In genomic region chr1:1435094-1435903, GRCh38 we compare ENCODE assay signal across 1 cellular context.
TF ChIP-seq lines count a peak whose summit lies in the region.

TSS of gene VWA1 (plus strand) at chr1:1435690. CDS start at chr1:1435749, 59 bp downstream.

TF ChIP-seq in K562, 482 proteins besides CTCF, POLR2A, EP300 and RAD21 (continued from another document and continues in another):
- TF ChIP-seq, protein P1, sequence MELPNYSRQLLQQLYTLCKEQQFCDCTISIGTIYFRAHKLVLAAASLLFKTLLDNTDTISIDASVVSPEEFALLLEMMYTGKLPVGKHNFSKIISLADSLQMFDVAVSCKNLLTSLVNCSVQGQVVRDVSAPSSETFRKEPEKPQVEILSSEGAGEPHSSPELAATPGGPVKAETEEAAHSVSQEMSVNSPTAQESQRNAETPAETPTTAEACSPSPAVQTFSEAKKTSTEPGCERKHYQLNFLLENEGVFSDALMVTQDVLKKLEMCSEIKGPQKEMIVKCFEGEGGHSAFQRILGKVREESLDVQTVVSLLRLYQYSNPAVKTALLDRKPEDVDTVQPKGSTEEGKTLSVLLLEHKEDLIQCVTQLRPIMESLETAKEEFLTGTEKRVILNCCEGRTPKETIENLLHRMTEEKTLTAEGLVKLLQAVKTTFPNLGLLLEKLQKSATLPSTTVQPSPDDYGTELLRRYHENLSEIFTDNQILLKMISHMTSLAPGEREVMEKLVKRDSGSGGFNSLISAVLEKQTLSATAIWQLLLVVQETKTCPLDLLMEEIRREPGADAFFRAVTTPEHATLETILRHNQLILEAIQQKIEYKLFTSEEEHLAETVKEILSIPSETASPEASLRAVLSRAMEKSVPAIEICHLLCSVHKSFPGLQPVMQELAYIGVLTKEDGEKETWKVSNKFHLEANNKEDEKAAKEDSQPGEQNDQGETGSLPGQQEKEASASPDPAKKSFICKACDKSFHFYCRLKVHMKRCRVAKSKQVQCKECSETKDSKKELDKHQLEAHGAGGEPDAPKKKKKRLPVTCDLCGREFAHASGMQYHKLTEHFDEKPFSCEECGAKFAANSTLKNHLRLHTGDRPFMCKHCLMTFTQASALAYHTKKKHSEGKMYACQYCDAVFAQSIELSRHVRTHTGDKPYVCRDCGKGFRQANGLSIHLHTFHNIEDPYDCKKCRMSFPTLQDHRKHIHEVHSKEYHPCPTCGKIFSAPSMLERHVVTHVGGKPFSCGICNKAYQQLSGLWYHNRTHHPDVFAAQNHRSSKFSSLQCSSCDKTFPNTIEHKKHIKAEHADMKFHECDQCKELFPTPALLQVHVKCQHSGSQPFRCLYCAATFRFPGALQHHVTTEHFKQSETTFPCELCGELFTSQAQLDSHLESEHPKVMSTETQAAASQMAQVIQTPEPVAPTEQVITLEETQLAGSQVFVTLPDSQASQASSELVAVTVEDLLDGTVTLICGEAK (IDR thresholded peaks at IDR 0.05), result 0 out of 2 replicates have a peak, but pooled peaks have one; percentile 49
- TF ChIP-seq, protein P1 (CRISPR knock-in tag; IDR thresholded peaks at IDR 0.05), result no peak
- TF ChIP-seq ELF2 (CRISPR knock-in tag; IDR thresholded peaks at IDR 0.05), result no peak
- peak; percentile 86; the same call in 1 of the 2 replicates for TF ChIP-seq CTBP1 (IDR thresholded peaks at IDR 0.05; ENCODE audit: borderline replicate concordance)
- TF ChIP-seq, protein P2, sequence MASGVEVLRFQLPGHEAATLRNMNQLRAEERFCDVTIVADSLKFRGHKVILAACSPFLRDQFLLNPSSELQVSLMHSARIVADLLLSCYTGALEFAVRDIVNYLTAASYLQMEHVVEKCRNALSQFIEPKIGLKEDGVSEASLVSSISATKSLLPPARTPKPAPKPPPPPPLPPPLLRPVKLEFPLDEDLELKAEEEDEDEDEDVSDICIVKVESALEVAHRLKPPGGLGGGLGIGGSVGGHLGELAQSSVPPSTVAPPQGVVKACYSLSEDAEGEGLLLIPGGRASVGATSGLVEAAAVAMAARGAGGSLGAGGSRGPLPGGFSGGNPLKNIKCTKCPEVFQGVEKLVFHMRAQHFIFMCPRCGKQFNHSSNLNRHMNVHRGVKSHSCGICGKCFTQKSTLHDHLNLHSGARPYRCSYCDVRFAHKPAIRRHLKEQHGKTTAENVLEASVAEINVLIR (CRISPR knock-in tag; IDR thresholded peaks at IDR 0.05), result no peak
- no peak for TF ChIP-seq HMBOX1 (IDR thresholded peaks at IDR 0.05)
- no peak for TF ChIP-seq HDAC6 (IDR thresholded peaks at IDR 0.05; ENCODE audit: low read depth, low read length)
- peak; percentile 78; the same call in 1 of the 2 replicates for TF ChIP-seq KLF1 (tag; IDR thresholded peaks at IDR 0.05)
- TF ChIP-seq RBBP5 (IDR thresholded peaks at IDR 0.05; ENCODE audit: borderline replicate concordance, insufficient read depth, low read length, poor library complexity, severe bottlenecking), result peak; percentile 36
- TF ChIP-seq HDAC8 (tag; IDR thresholded peaks at IDR 0.05), result 0 out of 2 replicates have a peak, but pooled peaks have one; percentile 52
- TF ChIP-seq HINFP (tag; conservative IDR thresholded peaks at IDR 0.05; ENCODE audit: low read depth), result no peak
- TF ChIP-seq CBX3 (IDR thresholded peaks at IDR 0.05; ENCODE audit: borderline replicate concordance in 1 of 2, low read length in 2 of 2), result no peak
- no peak for TF ChIP-seq DACH1 (IDR thresholded peaks at IDR 0.05; ENCODE audit: partially characterized antibody)
- TF ChIP-seq, protein P3, sequence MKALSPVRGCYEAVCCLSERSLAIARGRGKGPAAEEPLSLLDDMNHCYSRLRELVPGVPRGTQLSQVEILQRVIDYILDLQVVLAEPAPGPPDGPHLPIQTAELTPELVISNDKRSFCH (CRISPR knock-in tag; IDR thresholded peaks at IDR 0.05), result no peak
- TF ChIP-seq, protein P3 (tag; IDR thresholded peaks at IDR 0.05), result no peak
- no peak for TF ChIP-seq POU5F1 (IDR thresholded peaks at IDR 0.05; ENCODE audit: borderline replicate concordance, low read depth, low read length, partially characterized antibody)
- TF ChIP-seq ZBTB26 (CRISPR knock-in tag; IDR thresholded peaks at IDR 0.05), result 0 out of 2 replicates have a peak, but pooled peaks have one; percentile 28
- TF ChIP-seq ZNF134 (CRISPR knock-in tag; conservative IDR thresholded peaks at IDR 0.05), result no peak
- TF ChIP-seq TSHZ1 (CRISPR knock-in tag; IDR thresholded peaks at IDR 0.05), result no peak
- TF ChIP-seq TOE1 (IDR thresholded peaks at IDR 0.05; ENCODE audit: borderline replicate concordance), result no peak
- no peak for TF ChIP-seq TOE1 (CRISPR knock-in tag; IDR thresholded peaks at IDR 0.05; ENCODE audit: borderline replicate concordance, low read depth)
- peak; percentile 79 to 84 for TF ChIP-seq NRF1 (conservative IDR thresholded peaks at IDR 0.05 in 1 of 2, IDR thresholded peaks at IDR 0.05 in 1 of 2)
- TF ChIP-seq, protein P4, sequence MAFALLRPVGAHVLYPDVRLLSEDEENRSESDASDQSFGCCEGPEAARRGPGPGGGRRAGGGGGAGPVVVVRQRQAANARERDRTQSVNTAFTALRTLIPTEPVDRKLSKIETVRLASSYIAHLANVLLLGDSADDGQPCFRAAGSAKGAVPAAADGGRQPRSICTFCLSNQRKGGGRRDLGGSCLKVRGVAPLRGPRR (CRISPR knock-in tag; IDR thresholded peaks at IDR 0.05), result no peak
- peak; percentile 47 for TF ChIP-seq CCNT2 (IDR thresholded peaks at IDR 0.05; ENCODE audit: borderline replicate concordance, extremely low read depth, insufficient read length, low read depth, low read length)
- peak in 1 of 2 experiments; percentile 59; a peak in 2 of 4 replicates for TF ChIP-seq SIN3A (IDR thresholded peaks at IDR 0.05; ENCODE audit: borderline replicate concordance in 2 of 2, control insufficient read depth in 1 of 2, low read depth in 2 of 2, low read length in 2 of 2)
- TF ChIP-seq GABPB1 (CRISPR knock-in tag; IDR thresholded peaks at IDR 0.05), result no peak
- TF ChIP-seq ZNF695 (CRISPR knock-in tag; IDR thresholded peaks at IDR 0.05), result 0 out of 2 replicates have a peak, but pooled peaks have one; percentile 18
- TF ChIP-seq PHF8 (IDR thresholded peaks at IDR 0.05; ENCODE audit: borderline replicate concordance, low read length), result peak; percentile 57; the same call in 1 of the 2 replicates
- no peak; a peak in 1 of 4 replicates for TF ChIP-seq ETV6 (IDR thresholded peaks at IDR 0.05; ENCODE audit: borderline replicate concordance in 1 of 2, low read depth in 2 of 2, low read length in 1 of 2)
- TF ChIP-seq ETV6 (CRISPR knock-in tag; IDR thresholded peaks at IDR 0.05; ENCODE audit: borderline replicate concordance), result no peak
- 0 out of 4 replicates have a peak, but pooled peaks of 1 of the 2 experiments have one; percentile 76 for TF ChIP-seq MLX (CRISPR knock-in tag; conservative IDR thresholded peaks at IDR 0.05)
- TF ChIP-seq NFE2 (IDR thresholded peaks at IDR 0.05; ENCODE audit: low read depth), result no peak
- no peak for TF ChIP-seq CLOCK (CRISPR knock-in tag; IDR thresholded peaks at IDR 0.05; ENCODE audit: borderline replicate concordance)
- TF ChIP-seq LEF1 (IDR thresholded peaks at IDR 0.05), result no peak
- TF ChIP-seq ZNF174 (CRISPR knock-in tag; IDR thresholded peaks at IDR 0.05), result no peak
- peak; percentile 75 for TF ChIP-seq L3MBTL2 (IDR thresholded peaks at IDR 0.05)
